ENCODE assay signal across 21 cellular contexts in genomic region chr7:87164433-87164832, GRCh38. TPM values are rescaled to one million over a fixed set of nuclear protein-coding genes. Genes with fewer than 3 reads are reported as not detected.
DNase-seq lines count a peak whose midpoint lies in the region; ATAC-seq, FAIRE-seq and TF ChIP-seq lines count a peak whose summit lies in the region.
"Had no signal": no experiment of that assay in that cellular context is flagged by ENCODE, and none has a peak within 500 bp of the region (broad histone marks: within the 10 kb centered on the region; RNA-seq: fewer than 3 reads in every experiment).

No MANE protein-coding gene starts in this region.

- ATAC-seq in A549, result no peak

- TF ChIP-seq CTCF in A549 (IDR thresholded peaks at IDR 0.05), result no peak
- TF ChIP-seq CTCF in esophagus squamous epithelium (IDR thresholded peaks at IDR 0.05), result no peak

- H3K4me3 ChIP-seq in A549 (no peak overlapping the region), esophagus squamous epithelium (no peak overlapping the region)
- H3K4me3 ChIP-seq: BLaER1 treated with 17β-estradiol and CSF1 and Interleukin-3, amounts not matched to agents 10 nM and 100 nM; GM23248 had no signal

- DNase-seq in A549 (ENCODE audit: low read depth in 1 of 2, low spot score in 1 of 2) (no peak), RCC 7860 (ENCODE audit: low spot score) (no peak), frontal cortex (ENCODE audit: low spot score in 2 of 2) (no peak), NCI-H128 (lab: John Stamatoyannopoulos, UW; ENCODE audit: unreplicated experiment) (no peak), esophagus squamous epithelium (lab: John Stamatoyannopoulos, UW) (no peak), DMS153 treated with DMSO at 0.1 percent for 48 hours (lab: John Stamatoyannopoulos, UW; ENCODE audit: unreplicated experiment) (no peak)
- DNase-seq: ACHN; AML-193; BE2C; CD4-positive, alpha-beta T cell; CD8-positive, alpha-beta memory T cell; DMS 273 treated with DMSO at 0.1 percent for 48 hours; DMS53; GM23248; H7; HCEC 1CT had no signal

- TF ChIP-seq POLR2A in A549 (IDR thresholded peaks at IDR 0.05; ENCODE audit: low read length) (no peak), esophagus squamous epithelium (IDR thresholded peaks at IDR 0.05) (no peak)

- WGBS in A549 (ENCODE audit: missing lambda C conversion rate), result 46% methylated on average over 2 of the region's 2 CpGs
- 70 to 77% methylated on average over 2 of the region's 2 CpGs for WGBS in esophagus squamous epithelium, 2 donors

- CTCF ChIA-PET in A549 (lab: Yijun Ruan, JAX), result no interaction called here

- no peak overlapping the region for H3K4me2 ChIP-seq in A549
- H3K4me2 ChIP-seq: BLaER1 treated with 17β-estradiol and CSF1 and Interleukin-3, amounts not matched to agents 10 nM and 100 nM had no signal

- no peak for TF ChIP-seq RAD21 in A549 (conservative IDR thresholded peaks at IDR 0.05 in 1 of 2, IDR thresholded peaks at IDR 0.05 in 1 of 2)

- H3K27me3 ChIP-seq in esophagus squamous epithelium, result no peaks in the 10 kb centered on the region
- H3K27me3 ChIP-seq: BE2C; BLaER1 treated with 17β-estradiol and CSF1 and Interleukin-3, amounts not matched to agents 10 nM and 100 nM had no signal

- no peak for TF ChIP-seq EP300 in A549 (IDR thresholded peaks at IDR 0.05)

- FAIRE-seq in A204.1 (lab: Jason Lieb, UNC) (peak; percentile 37), A549 (lab: Jason Lieb, UNC) (no peak), RCC 7860 (lab: Jason Lieb, UNC) (peak; percentile 20), frontal cortex (lab: Jason Lieb, UNC) (peak; percentile 36)
- FAIRE-seq: D721Med, GM12892, H1 had no signal

- no peaks in the 10 kb centered on the region for H3K4me1 ChIP-seq in A549
- peaks cover 0 to 11% (median 0%) of the 10 kb centered on the region in 3 donors for H3K4me1 ChIP-seq in esophagus squamous epithelium
- H3K4me1 ChIP-seq: BE2C; BLaER1 treated with 17β-estradiol and CSF1 and Interleukin-3, amounts not matched to agents 10 nM and 100 nM had no signal

- H3K27ac ChIP-seq in A549 (no peak overlapping the region), esophagus squamous epithelium (no peak overlapping the region)
- H3K27ac ChIP-seq: BLaER1 treated with 17β-estradiol and CSF1 and Interleukin-3, amounts not matched to agents 10 nM and 100 nM; GM23248 had no signal

- peaks cover 0 to 63% (median 12%) of the 10 kb centered on the region in 3 donors for H3K36me3 ChIP-seq in esophagus squamous epithelium

- intact Hi-C loops in esophagus squamous epithelium (cut with DNase I), result loop anchor here (10.0 kb wide), 1 partner anchor 50 kb away; the partner anchor contains the start of gene TMEM243

- POLR2A ChIA-PET in A549 (lab: Yijun Ruan, JAX), result no interaction called here

- H3K9me3 ChIP-seq in A549, result no peaks in the 10 kb centered on the region
- no peaks in the 10 kb centered on the region for H3K9me3 ChIP-seq in esophagus squamous epithelium
- H3K9me3 ChIP-seq: BE2C; BLaER1 treated with 17β-estradiol and CSF1 and Interleukin-3, amounts not matched to agents 10 nM and 100 nM had no signal

TF ChIP-seq in A549, 52 proteins besides CTCF, POLR2A, EP300 and RAD21:
- TF ChIP-seq FOSB (CRISPR knock-in tag; IDR thresholded peaks at IDR 0.05) (no peak), MAFK (IDR thresholded peaks at IDR 0.05; ENCODE audit: partially characterized antibody) (peak; percentile 55), RFX5 (IDR thresholded peaks at IDR 0.05) (no peak), CHD4 (IDR thresholded peaks at IDR 0.05; ENCODE audit: borderline replicate concordance) (no peak), ESRRA (IDR thresholded peaks at IDR 0.05; ENCODE audit: borderline replicate concordance, low read length) (no peak), KDM5A (IDR thresholded peaks at IDR 0.05) (no peak)
TF ChIP-seq in A549: peak in this region for 1.

RNA-seq across cellular contexts. Expression of gene DMTF1, which starts 12.2 kb away (rescaled TPM):
- polyA plus RNA-seq in A549 (2011; rRNA removed), result 110 and 124 TPM in 2 replicates
- 21.3 and 23.1 TPM in 2 replicates for polyA plus RNA-seq in A549 (2012; cell fraction: cytosol; rRNA removed)
- 79.2 and 80.9 TPM in 2 replicates for polyA plus RNA-seq in A549 (2012; cell fraction: nucleus; rRNA removed)
- 37.3 to 44.3 TPM (median 39.4 TPM) in 3 replicates for polyA plus RNA-seq in A549 (2017; fragmentation: RNase III; extraction: RNeasy Plus Mini Kit Qiagen cat#74134 plus additional on column Dnase treatment)
- polyA minus RNA-seq in A549 (2011; rRNA and poly(A)+ RNA removed), result 69.5 and 73.6 TPM in 2 replicates
- 105 TPM for total RNA-seq in frontal cortex
- total RNA-seq in esophagus squamous epithelium, result 10 to 100 TPM; 16.5 to 75.2 (median 34.5) TPM

RNA-seq across cellular contexts. Expression of gene TMEM243, which starts 55.1 kb away (rescaled TPM):
- 35.0 and 36.1 TPM in 2 replicates for polyA plus RNA-seq in A549 (2011; rRNA removed)
- polyA plus RNA-seq in A549 (2012; cell fraction: cytosol; rRNA removed), result 16.5 and 17.6 TPM in 2 replicates
- polyA plus RNA-seq in A549 (2012; cell fraction: nucleus; rRNA removed), result 11.7 and 15.6 TPM in 2 replicates
- 19.4 to 23.7 TPM (median 23.0 TPM) in 3 replicates for polyA plus RNA-seq in A549 (2017; fragmentation: RNase III; extraction: RNeasy Plus Mini Kit Qiagen cat#74134 plus additional on column Dnase treatment)
- 9.4 and 13.4 TPM in 2 replicates for polyA minus RNA-seq in A549 (2011; rRNA and poly(A)+ RNA removed)
- total RNA-seq in frontal cortex, result 7.7 TPM
- total RNA-seq in esophagus squamous epithelium, result 10 to 100 TPM in 3 of 4 donors, 1 to 10 TPM in 1; 8.9 to 42.2 (median 19.1) TPM
